20 cellular contexts compared by ENCODE assay signal in the genomic region with DNA sequence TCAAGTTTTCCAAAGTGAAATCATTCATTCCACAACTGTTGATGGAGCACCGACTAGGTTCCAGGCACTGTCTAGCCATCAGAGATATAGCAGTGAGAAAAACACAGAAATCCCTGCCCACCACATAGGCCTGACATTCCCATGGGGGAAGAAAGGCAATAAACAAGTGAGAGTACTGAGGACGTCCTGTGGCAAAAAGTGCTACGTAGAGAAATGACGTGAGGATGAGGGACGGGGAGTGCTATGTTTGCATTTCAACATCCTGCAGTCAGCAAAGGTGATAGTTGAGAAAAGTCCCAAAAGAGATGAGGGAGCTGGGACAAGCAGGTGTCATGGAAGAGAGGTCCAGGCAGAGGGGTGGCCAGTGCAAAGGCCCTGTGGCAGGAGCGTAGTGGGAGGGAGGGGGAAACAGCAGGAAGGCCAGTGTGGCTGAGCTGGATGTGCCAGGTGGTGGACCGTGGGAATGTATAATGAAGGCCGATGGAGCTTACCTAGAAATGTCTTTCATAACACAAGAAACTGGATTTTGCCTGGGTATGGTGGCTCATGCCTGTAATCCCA. TPM values are rescaled to one million over a fixed set of nuclear protein-coding genes. Genes with fewer than 3 reads are reported as not detected.
DNase-seq lines count a peak whose midpoint lies in the region; ATAC-seq and TF ChIP-seq lines count a peak whose summit lies in the region.
"Had no signal": no experiment of that assay in that cellular context is flagged by ENCODE, and none has a peak within 500 bp of the region (broad histone marks: within the 10 kb centered on the region; RNA-seq: fewer than 3 reads in every experiment).

No MANE protein-coding gene starts in this region.

- peaks cover 51% of the 10 kb centered on the region for H3K4me1 Mint-ChIP-seq in activated CD8-positive, alpha-beta T cell treated with anti-CD3 and anti-CD28 coated beads for 36 hours (ENCODE audit: low read depth)
- peaks cover 66% of the 10 kb centered on the region for H3K4me1 Mint-ChIP-seq in activated CD8-positive, alpha-beta T cell treated with anti-CD3 and anti-CD28 coated beads, Interleukin-2, amount 10 ng/mL, durations not matched to agents 7 days and 5 days (ENCODE audit: low read depth)
- H3K4me1 Mint-ChIP-seq in CD8-positive, alpha-beta memory T cell, result peaks cover 37 to 52% (median 38%) of the 10 kb centered on the region in 3 donors
- H3K4me1 Mint-ChIP-seq in chondrocyte (ENCODE audit: low read depth) (no peaks in the 10 kb centered on the region), natural killer cell (peaks cover 26 to 40% of the 10 kb centered on the region in 2 donors)

- no peaks in the 10 kb centered on the region for H3K27me3 Mint-ChIP-seq in activated CD8-positive, alpha-beta T cell treated with anti-CD3 and anti-CD28 coated beads for 36 hours
- H3K27me3 Mint-ChIP-seq in activated CD8-positive, alpha-beta T cell treated with anti-CD3 and anti-CD28 coated beads, Interleukin-2, amount 10 ng/mL, durations not matched to agents 7 days and 5 days (ENCODE audit: low read depth), result no peaks in the 10 kb centered on the region
- peaks cover 0 to 4% of the 10 kb centered on the region in 2 donors for H3K27me3 Mint-ChIP-seq in CD8-positive, alpha-beta memory T cell
- H3K27me3 Mint-ChIP-seq in chondrocyte (ENCODE audit: low read depth) (no peaks in the 10 kb centered on the region), natural killer cell (ENCODE audit: low read depth in 2 of 2) (no peaks in the 10 kb centered on the region)
- H3K27me3 Mint-ChIP-seq: central memory CD8-positive, alpha-beta T cell had no signal

- no peak for TF ChIP-seq CTCF in activated CD8-positive, alpha-beta T cell treated with anti-CD3 and anti-CD28 coated beads for 36 hours (IDR thresholded peaks at IDR 0.05)
- TF ChIP-seq CTCF in chondrocyte (IDR thresholded peaks at IDR 0.05) (no peak), natural killer cell (IDR thresholded peaks at IDR 0.05) (no peak), omental fat pad (IDR thresholded peaks at IDR 0.05) (no peak)

- DNase-seq in activated CD8-positive, alpha-beta T cell treated with anti-CD3 and anti-CD28 coated beads for 36 hours, result no peak
- no peak for DNase-seq in activated CD8-positive, alpha-beta T cell treated with anti-CD3 and anti-CD28 coated beads, Interleukin-2, amount 10 ng/mL, durations not matched to agents 7 days and 5 days
- no peak for DNase-seq in CD8-positive, alpha-beta memory T cell
- DNase-seq in chondrocyte (ENCODE audit: low spot score) (no peak), natural killer cell (no peak), omental fat pad (ENCODE audit: low spot score) (no peak), NCI-H1092 (lab: John Stamatoyannopoulos, UW) (no peak), DMS153 (lab: John Stamatoyannopoulos, UW) (no peak)
- DNase-seq: activated CD8-positive, alpha-beta memory T cell treated with anti-CD3 and anti-CD28 coated beads, Interleukin-2, amount 50 U/mL, for 4 hours; erythroblast; foreskin fibroblast; hippocampal formation; left ventricle myocardium superior; NCI-H187; OCI-M1; stimulated activated naive CD4-positive, alpha-beta T cell treated with Interleukin-2 at 50 U/mL for 16 hours; T1000; tibial artery had no signal

- H3K4me1 ChIP-seq in CD8-positive, alpha-beta memory T cell (ENCODE audit: insufficient read depth, low read length), result peaks cover 24% of the 10 kb centered on the region
- H3K4me1 ChIP-seq: tibial artery had no signal

- H3K27ac Mint-ChIP-seq in activated CD8-positive, alpha-beta T cell treated with anti-CD3 and anti-CD28 coated beads for 36 hours, result peak overlapping the region; percentile 1
- H3K27ac Mint-ChIP-seq in activated CD8-positive, alpha-beta T cell treated with anti-CD3 and anti-CD28 coated beads, Interleukin-2, amount 10 ng/mL, durations not matched to agents 7 days and 5 days, result no peak overlapping the region
- H3K27ac Mint-ChIP-seq in CD8-positive, alpha-beta memory T cell, result peak overlapping the region; percentile 36 to 99 (median 96)
- H3K27ac Mint-ChIP-seq in chondrocyte (ENCODE audit: unreplicated experiment), result peak overlapping the region; percentile 25
- peak overlapping the region; percentile 81 to 84 for H3K27ac Mint-ChIP-seq in natural killer cell

- CTCF ChIA-PET in activated CD8-positive, alpha-beta T cell treated with anti-CD3 and anti-CD28 coated beads for 36 hours (lab: Charles Lee), result interaction anchor here (0.6 to 2.9 kb wide), 3 partner anchors 20 to 74 kb away, joined by 3 to 15 read pairs (median 7); a partner anchor contains a TSS
- CTCF ChIA-PET in activated CD8-positive, alpha-beta T cell treated with anti-CD3 and anti-CD28 coated beads, Interleukin-2, amount 10 ng/mL, durations not matched to agents 7 days and 5 days (lab: Charles Lee), result interaction anchor here (0.7 to 2.9 kb wide), 3 partner anchors 30 to 556 kb away, joined by 3 to 11 read pairs (median 3); no protein-coding TSS in a partner anchor
- CTCF ChIA-PET in CD8-positive, alpha-beta memory T cell (lab: Charles Lee), result no interaction called here

- no peak for ATAC-seq in activated CD8-positive, alpha-beta T cell treated with anti-CD3 and anti-CD28 coated beads for 36 hours
- no peak for ATAC-seq in activated CD8-positive, alpha-beta T cell treated with anti-CD3 and anti-CD28 coated beads, Interleukin-2, amount 10 ng/mL, durations not matched to agents 7 days and 5 days
- ATAC-seq in natural killer cell, result no peak
- ATAC-seq in omental fat pad (ENCODE audit: low FRiP score), result no peak
- ATAC-seq: left ventricle myocardium superior had no signal

- no peaks in the 10 kb centered on the region for H3K36me3 ChIP-seq in CD8-positive, alpha-beta memory T cell (ENCODE audit: insufficient read depth, low read length)
- H3K36me3 ChIP-seq: tibial artery had no signal

- H3K4me3 ChIP-seq in CD8-positive, alpha-beta memory T cell (ENCODE audit: low read length), result no peak overlapping the region
- H3K4me3 ChIP-seq: smooth muscle cell, tibial artery had no signal

- H3K4me3 Mint-ChIP-seq in activated CD8-positive, alpha-beta T cell treated with anti-CD3 and anti-CD28 coated beads for 36 hours, result no peak overlapping the region
- H3K4me3 Mint-ChIP-seq in activated CD8-positive, alpha-beta T cell treated with anti-CD3 and anti-CD28 coated beads, Interleukin-2, amount 10 ng/mL, durations not matched to agents 7 days and 5 days, result no peak overlapping the region
- peak overlapping the region in 4 of 7 donors; percentile 0 to 57 (median 10) for H3K4me3 Mint-ChIP-seq in CD8-positive, alpha-beta memory T cell
- H3K4me3 Mint-ChIP-seq in chondrocyte (ENCODE audit: unreplicated experiment) (no peak overlapping the region), natural killer cell (no peak overlapping the region)
- H3K4me3 Mint-ChIP-seq: central memory CD8-positive, alpha-beta T cell had no signal

- no peaks in the 10 kb centered on the region for H3K9me3 Mint-ChIP-seq in activated CD8-positive, alpha-beta T cell treated with anti-CD3 and anti-CD28 coated beads for 36 hours
- H3K9me3 Mint-ChIP-seq in activated CD8-positive, alpha-beta T cell treated with anti-CD3 and anti-CD28 coated beads, Interleukin-2, amount 10 ng/mL, durations not matched to agents 7 days and 5 days (ENCODE audit: insufficient read depth), result no peaks in the 10 kb centered on the region
- H3K9me3 Mint-ChIP-seq in CD8-positive, alpha-beta memory T cell, result no peaks in the 10 kb centered on the region
- H3K9me3 Mint-ChIP-seq in chondrocyte (ENCODE audit: low read depth) (no peaks in the 10 kb centered on the region), natural killer cell (no peaks in the 10 kb centered on the region)
- H3K9me3 Mint-ChIP-seq: central memory CD8-positive, alpha-beta T cell had no signal

- POLR2A ChIA-PET in activated CD8-positive, alpha-beta T cell treated with anti-CD3 and anti-CD28 coated beads for 36 hours (lab: Charles Lee), result interaction anchor here (1.2 to 2.4 kb wide), 2 partner anchors 10 to 12 kb away, joined by 5 to 6 read pairs; a partner anchor contains a TSS
- POLR2A ChIA-PET in activated CD8-positive, alpha-beta T cell treated with anti-CD3 and anti-CD28 coated beads, Interleukin-2, amount 10 ng/mL, durations not matched to agents 7 days and 5 days (lab: Charles Lee), result interaction anchor here (0.9 kb wide), 1 partner anchor 13 kb away, joined by 3 read pairs; no protein-coding TSS in a partner anchor
- POLR2A ChIA-PET in CD8-positive, alpha-beta memory T cell (lab: Charles Lee), result no interaction called here

- intact Hi-C loops in activated CD8-positive, alpha-beta T cell treated with anti-CD3 and anti-CD28 coated beads for 36 hours (cut with micrococcal nuclease), result no loop called here
- intact Hi-C loops in natural killer cell (cut with micrococcal nuclease), result no loop called here

- no peaks in the 10 kb centered on the region for H3K27me3 ChIP-seq in CD8-positive, alpha-beta memory T cell (ENCODE audit: insufficient read depth, low read length, poor library complexity, severe bottlenecking)
- H3K27me3 ChIP-seq: tibial artery had no signal

- no peaks in the 10 kb centered on the region for H3K9me3 ChIP-seq in CD8-positive, alpha-beta memory T cell (ENCODE audit: low read length)
- H3K9me3 ChIP-seq: tibial artery had no signal

- H3K36me3 Mint-ChIP-seq in activated CD8-positive, alpha-beta T cell treated with anti-CD3 and anti-CD28 coated beads for 36 hours (ENCODE audit: low read depth), result no peaks in the 10 kb centered on the region
- peaks cover 3% of the 10 kb centered on the region for H3K36me3 Mint-ChIP-seq in activated CD8-positive, alpha-beta T cell treated with anti-CD3 and anti-CD28 coated beads, Interleukin-2, amount 10 ng/mL, durations not matched to agents 7 days and 5 days (ENCODE audit: low read depth)
- no peaks in the 10 kb centered on the region for H3K36me3 Mint-ChIP-seq in CD8-positive, alpha-beta memory T cell
- H3K36me3 Mint-ChIP-seq in chondrocyte (ENCODE audit: low read depth), result no peaks in the 10 kb centered on the region
- no peaks in the 10 kb centered on the region for H3K36me3 Mint-ChIP-seq in natural killer cell

- H3K27ac ChIP-seq in CD8-positive, alpha-beta memory T cell (ENCODE audit: low read depth, low read length), result no peak overlapping the region
- H3K27ac ChIP-seq: tibial artery had no signal

RNA-seq across cellular contexts. Expression of a gene that starts 10.4 kb away (rescaled TPM):
- 100 to 1,000 TPM; 111 to 117 TPM for total RNA-seq in activated CD8-positive, alpha-beta T cell treated with anti-CD3 and anti-CD28 coated beads for 36 hours
- total RNA-seq in activated CD8-positive, alpha-beta T cell treated with anti-CD3 and anti-CD28 coated beads, Interleukin-2, amount 10 ng/mL, durations not matched to agents 7 days and 5 days, result 10 to 100 TPM; 86.0 to 86.5 TPM
- total RNA-seq in CD8-positive, alpha-beta memory T cell, result 100 to 1,000 TPM; 121 to 124 TPM
- 11.7 TPM for polyA plus RNA-seq in CD8-positive, alpha-beta memory T cell
- total RNA-seq in chondrocyte (66.2 to 118 TPM (median 71.1 TPM) in 3 replicates), natural killer cell (100 to 1,000 TPM; 110 to 178 (median 172) TPM), omental fat pad (100 to 1,000 TPM in 2 of 4 donors, 10 to 100 TPM in 2; 58.7 to 121 (median 92.3) TPM)

RNA-seq across cellular contexts. Expression of a gene that starts 26.3 kb away (rescaled TPM):
- total RNA-seq in activated CD8-positive, alpha-beta T cell treated with anti-CD3 and anti-CD28 coated beads for 36 hours, result 1 to 10 TPM; 4.1 to 4.6 TPM
- total RNA-seq in activated CD8-positive, alpha-beta T cell treated with anti-CD3 and anti-CD28 coated beads, Interleukin-2, amount 10 ng/mL, durations not matched to agents 7 days and 5 days, result 10 to 100 TPM; 10.5 to 11.1 TPM
- total RNA-seq in CD8-positive, alpha-beta memory T cell, result 1 to 10 TPM; 2.5 to 2.6 TPM
- 0.28 TPM for polyA plus RNA-seq in CD8-positive, alpha-beta memory T cell
- total RNA-seq in chondrocyte (2.4 to 2.7 TPM (median 2.4 TPM) in 3 replicates), natural killer cell (10 to 100 TPM; 35.8 to 70.3 (median 52.5) TPM), omental fat pad (100 to 1,000 TPM in 1 of 4 donors, 10 to 100 TPM in 3; 57.0 to 146 (median 77.2) TPM)

RNA-seq across cellular contexts. Expression of a gene that starts 45.1 kb away (rescaled TPM):
- total RNA-seq in activated CD8-positive, alpha-beta T cell treated with anti-CD3 and anti-CD28 coated beads for 36 hours, result 10 to 100 TPM; 85.0 to 87.7 TPM
- total RNA-seq in activated CD8-positive, alpha-beta T cell treated with anti-CD3 and anti-CD28 coated beads, Interleukin-2, amount 10 ng/mL, durations not matched to agents 7 days and 5 days, result 10 to 100 TPM; 82.7 to 97.7 TPM
- 10 to 100 TPM; 90.7 to 92.7 TPM for total RNA-seq in CD8-positive, alpha-beta memory T cell
- polyA plus RNA-seq in CD8-positive, alpha-beta memory T cell, result 10.8 TPM
- 49.4 to 57.0 TPM (median 51.4 TPM) in 3 replicates for total RNA-seq in chondrocyte
- 100 to 1,000 TPM; 158 to 200 (median 177) TPM for total RNA-seq in natural killer cell
- 10 to 100 TPM; 32.9 to 90.3 (median 66.4) TPM for total RNA-seq in omental fat pad

Comparison
In these comparisons a context has a peak if more than half of its experiments do, and no peak if none do; other contexts are left out.
1. H3K4me3 Mint-ChIP-seq: peak in CD8-positive, alpha-beta memory T cell (4 of 7); none in activated CD8-positive, alpha-beta T cell treated with anti-CD3 and anti-CD28 coated beads for 36 hours (single experiment), activated CD8-positive, alpha-beta T cell treated with anti-CD3 and anti-CD28 coated beads, Interleukin-2, amount 10 ng/mL, durations not matched to agents 7 days and 5 days (single experiment), chondrocyte (single experiment) and natural killer cell (single experiment).